Comparison of ENCODE assay signal across 8 cellular contexts in the genomic region with DNA sequence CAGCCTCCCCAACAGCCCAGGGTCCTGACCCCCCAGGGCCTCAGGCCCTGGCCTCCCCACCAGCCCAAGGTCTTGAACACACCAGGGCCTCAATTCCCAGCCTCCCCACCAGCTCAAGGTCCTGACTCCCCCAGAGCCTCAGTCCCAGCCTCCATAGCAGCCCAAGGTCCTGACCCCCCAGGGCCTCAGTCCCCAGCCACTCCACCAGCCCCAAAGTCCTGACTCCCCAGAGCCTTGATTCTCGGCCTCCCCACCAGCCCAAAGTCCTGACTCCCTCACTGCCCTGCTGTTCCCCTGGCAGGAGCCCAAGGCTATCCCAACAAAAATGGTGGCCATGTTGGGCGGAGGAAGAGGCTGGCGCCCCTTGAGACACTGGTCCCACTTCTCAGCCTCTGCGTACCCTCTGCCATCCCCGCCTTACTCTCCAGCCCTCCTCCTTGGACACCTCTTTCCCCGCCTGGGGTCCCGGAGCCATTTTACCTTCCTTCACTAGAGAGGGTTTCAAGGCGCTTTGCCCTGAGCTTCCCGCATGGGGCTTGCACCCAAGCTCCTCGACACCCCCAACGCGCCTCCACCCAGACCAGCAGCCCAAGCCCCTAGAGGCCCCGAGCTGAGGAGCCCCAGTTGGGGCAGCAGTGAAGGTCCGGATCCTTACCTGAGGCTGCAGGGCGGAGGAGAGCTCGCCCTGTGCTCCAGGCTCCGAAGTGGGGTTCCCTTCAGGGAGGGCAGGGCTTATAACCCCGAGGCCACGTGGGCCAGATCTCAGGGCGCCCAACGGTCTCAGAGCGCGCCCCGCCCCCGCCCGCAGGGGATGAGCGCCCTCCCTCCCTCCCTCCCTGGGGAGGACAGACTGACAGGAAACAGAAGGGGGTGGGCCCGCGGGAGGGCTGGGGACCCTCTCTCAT. TPM values are rescaled to one million over a fixed set of nuclear protein-coding genes. Genes with fewer than 3 reads are reported as not detected.
DNase-seq lines count a peak whose midpoint lies in the region; ATAC-seq and TF ChIP-seq lines count a peak whose summit lies in the region.

No MANE protein-coding gene starts in this region.

- peak; percentile 83 to 93 for TF ChIP-seq POLR2A in Peyer's patch (IDR thresholded peaks at IDR 0.05)

- H3K4me1 ChIP-seq in Peyer's patch: peaks cover 0 to 34% (median 26%) of the 10 kb centered on the region in 4 donors

- peaks cover 13% of the 10 kb centered on the region for H3K27me3 Mint-ChIP-seq in endothelial cell (ENCODE audit: unreplicated experiment)

- H3K9me3 ChIP-seq in Peyer's patch: no peaks in the 10 kb centered on the region
- no peaks in the 10 kb centered on the region for H3K9me3 ChIP-seq in MG63

- H3K9me3 Mint-ChIP-seq in endothelial cell (ENCODE audit: unreplicated experiment): no peaks in the 10 kb centered on the region

- DNase-seq in Peyer's patch (peak; percentile 66 to 98 (median 97)), activated gamma-delta T cell treated with Interleukin-2 at 50 U/mL for 16 hours (peak; percentile 95), medulla oblongata (ENCODE audit: extremely low spot score) (peak; percentile 72), endothelial cell (ENCODE audit: low spot score) (no peak), MG63 (no peak), NCI-H2081 (lab: John Stamatoyannopoulos, UW) (no peak)
- peak; percentile 94 for DNase-seq in stimulated activated CD8-positive, alpha-beta memory T cell treated with anti-CD3 and anti-CD28 coated beads, Interleukin-4, amount 100 ng/mL, for 48 hours

- TF ChIP-seq CTCF in Peyer's patch (IDR thresholded peaks at IDR 0.05): no peak
- no peak for TF ChIP-seq CTCF in endothelial cell (IDR thresholded peaks at IDR 0.05; ENCODE audit: unreplicated experiment)

- peak overlapping the region; percentile 79 to 97 (median 95) for H3K27ac ChIP-seq in Peyer's patch

- no peaks in the 10 kb centered on the region for H3K36me3 Mint-ChIP-seq in endothelial cell (ENCODE audit: low read depth, unreplicated experiment)

- H3K27ac Mint-ChIP-seq in endothelial cell (ENCODE audit: unreplicated experiment): no peak overlapping the region

- no peaks in the 10 kb centered on the region for H3K36me3 ChIP-seq in Peyer's patch
- no peaks in the 10 kb centered on the region for H3K36me3 ChIP-seq in MG63

- H3K4me1 Mint-ChIP-seq in endothelial cell (ENCODE audit: unreplicated experiment): peaks cover 21% of the 10 kb centered on the region

- peak; percentile 22 for ATAC-seq in GM19397 (IDR thresholded peaks at IDR 0.05; ENCODE audit: unreplicated experiment)

- no peak overlapping the region for H3K4me3 Mint-ChIP-seq in endothelial cell (ENCODE audit: unreplicated experiment)

- H3K27me3 ChIP-seq in Peyer's patch (no peaks in the 10 kb centered on the region), MG63 (no peaks in the 10 kb centered on the region)

- H3K4me3 ChIP-seq in Peyer's patch: peak overlapping the region; percentile 57 to 88 (median 72)
- no peak overlapping the region for H3K4me3 ChIP-seq in MG63

RNA-seq across cellular contexts. Expression of gene TSPOAP1, which starts 3.5 kb away (rescaled TPM):
- total RNA-seq in Peyer's patch: 10 to 100 TPM in 2 of 4 donors, 1 to 10 TPM in 2; 9.1 to 11.9 (median 10.4) TPM
- 1.3 TPM for total RNA-seq in endothelial cell (ENCODE audit: unreplicated experiment)
- total RNA-seq in MG63 (2014; rRNA removed; shearing (Covaris generic); ENCODE audit: low replicate concordance): 7.0 and 31.1 TPM in 2 replicates

RNA-seq across cellular contexts. Expression of gene SUPT4H1, which starts 19.9 kb away (rescaled TPM):
- total RNA-seq in Peyer's patch (10 to 100 TPM; 31.9 to 56.1 (median 47.9) TPM), endothelial cell (ENCODE audit: unreplicated experiment) (150 TPM)
- total RNA-seq in MG63 (2014; rRNA removed; shearing (Covaris generic); ENCODE audit: low replicate concordance): 97.2 and 170 TPM in 2 replicates

RNA-seq across cellular contexts. Expression of gene MPO, which starts 51.3 kb away (rescaled TPM):
- total RNA-seq in Peyer's patch (1 to 10 TPM in 1 of 4 donors, not detected in 3; 1.7 TPM), endothelial cell (ENCODE audit: unreplicated experiment) (not detected)
- total RNA-seq in MG63 (2014; rRNA removed; shearing (Covaris generic); ENCODE audit: low replicate concordance): not detected in 2 replicates

Comparison
In these comparisons a context has a peak if more than half of its experiments do, and no peak if none do; other contexts are left out.
1. DNase-seq: peak in Peyer's patch (3 of 3), activated gamma-delta T cell treated with Interleukin-2 at 50 U/mL for 16 hours (single experiment), medulla oblongata (single experiment) and stimulated activated CD8-positive, alpha-beta memory T cell treated with anti-CD3 and anti-CD28 coated beads, Interleukin-4, amount 100 ng/mL, for 48 hours (single experiment); none in endothelial cell (single experiment), MG63 (single experiment) and NCI-H2081 (0 of 2).